ENCODE assay signal across 10 cellular contexts in the genomic region with DNA sequence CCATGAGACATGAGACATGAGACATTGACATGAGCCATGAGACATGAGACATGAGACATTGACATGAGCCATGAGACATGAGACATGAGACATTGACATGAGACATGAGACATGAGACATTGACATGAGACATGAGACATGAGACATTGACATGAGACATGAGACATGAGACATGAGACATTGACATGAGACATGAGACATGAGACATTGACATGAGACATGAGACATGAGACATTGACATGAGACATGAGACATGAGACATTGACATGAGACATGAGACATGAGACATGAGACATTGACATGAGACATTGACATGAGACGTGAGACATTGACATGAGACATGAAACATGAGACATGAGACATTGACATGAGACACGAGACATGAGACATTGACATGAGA. TPM values are rescaled to one million over a fixed set of nuclear protein-coding genes. Genes with fewer than 3 reads are reported as not detected.
"Had no signal": no experiment of that assay in that cellular context is flagged by ENCODE, and none has a peak within 500 bp of the region (broad histone marks: within the 10 kb centered on the region; RNA-seq: fewer than 3 reads in every experiment).

No MANE protein-coding gene starts in this region.

RNA-seq across cellular contexts. Expression of gene INHBB, which starts 45.4 kb away (rescaled TPM):
- total RNA-seq: activated CD4-positive, alpha-beta memory T cell treated with anti-CD3 and anti-CD28 coated beads, Interleukin-2, amount 10 ng/mL, durations not matched to agents 7 days and 5 days; activated CD4-positive, alpha-beta T cell treated with anti-CD3 and anti-CD28 coated beads for 36 hours; activated CD4-positive, alpha-beta T cell treated with anti-CD3 and anti-CD28 coated beads, Interleukin-2, amount 10 ng/mL, durations not matched to agents 7 days and 5 days; activated CD8-positive, alpha-beta memory T cell treated with anti-CD3 and anti-CD28 coated beads, Interleukin-2, amount 10 ng/mL, durations not matched to agents 7 days and 5 days; activated CD8-positive, alpha-beta T cell treated with anti-CD3 and anti-CD28 coated beads, Interleukin-2, amount 10 ng/mL, durations not matched to agents 7 days and 5 days; activated naive CD8-positive, alpha-beta T cell treated with anti-CD3 and anti-CD28 coated beads, Interleukin-2, amount 10 ng/mL, durations not matched to agents 7 days and 5 days; activated T-helper 2 cell treated with anti-CD3 and anti-CD28 coated beads, Interferon-gamma antibody, Interleukin-2, Interleukin-4, amounts not matched to agents 10 μg/mL and 5 μg/mL and 100 μg/mL, durations not matched to agents 14 hours and 24 hours and 36 hours; T-helper 1 cell treated with Interleukin-12 subunit alpha and Interleukin-12 subunit beta and Interleukin-4 antibody, amounts not matched to agents 30 ng/mL and 1 ng/mL, for 36 hours; T-helper 17 cell; T-helper 2 cell treated with Interferon-gamma antibody and Interleukin-4, amounts not matched to agents 100 ng/mL and 5 ng/mL, for 36 hours had no signal
